Comparison of ENCODE assay signal across 12 cellular contexts in the genomic region with DNA sequence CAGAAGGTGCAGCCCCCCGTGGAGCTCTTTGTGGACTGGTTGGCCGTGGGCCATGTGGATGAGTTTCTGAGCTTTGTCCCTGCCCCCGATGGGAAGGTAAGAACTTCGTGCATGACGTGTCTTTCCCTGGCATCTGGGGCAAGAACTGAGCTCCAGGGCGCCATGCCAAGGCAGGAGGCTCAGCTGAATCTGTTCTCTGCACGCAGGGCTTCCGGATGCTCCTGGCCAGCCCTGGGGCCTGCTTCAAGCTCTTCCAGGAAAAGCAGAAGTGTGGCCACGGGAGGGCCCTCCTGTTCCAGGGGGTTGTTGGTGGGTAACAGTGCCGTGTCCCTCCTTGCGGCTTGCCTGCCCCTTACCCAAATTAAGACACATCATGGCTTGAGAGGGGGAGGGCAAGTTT. TPM values are rescaled to one million over a fixed set of nuclear protein-coding genes. Genes with fewer than 3 reads are reported as not detected.
DNase-seq lines count a peak whose midpoint lies in the region; ATAC-seq, FAIRE-seq and TF ChIP-seq lines count a peak whose summit lies in the region.
"Had no signal": no experiment of that assay in that cellular context is flagged by ENCODE, and none has a peak within 500 bp of the region (broad histone marks: within the 10 kb centered on the region; RNA-seq: fewer than 3 reads in every experiment).

No MANE protein-coding gene starts in this region.

- H3K27me3 Mint-ChIP-seq in astrocyte (ENCODE audit: low read depth, unreplicated experiment) (peaks cover 25% of the 10 kb centered on the region), WTC11 (ENCODE audit: low read depth) (no peaks in the 10 kb centered on the region)
- H3K27me3 Mint-ChIP-seq in naive thymus-derived CD4-positive, alpha-beta T cell = peaks cover 0 to 27% (median 7%) of the 10 kb centered on the region in 5 donors

- CTCF ChIA-PET in naive thymus-derived CD4-positive, alpha-beta T cell (lab: Charles Lee) = no interaction called here
- CTCF ChIA-PET in WTC11 (lab: Charles Lee) = interaction anchor here (0.6 to 1.6 kb wide), 6 partner anchors 59 to 176 kb away, joined by 3 to 9 read pairs (median 3); no protein-coding TSS in a partner anchor

- TF ChIP-seq CTCF in astrocyte (IDR thresholded peaks at IDR 0.05; ENCODE audit: insufficient read depth, low read depth, low read length) = no peak
- TF ChIP-seq CTCF in esophagus squamous epithelium (IDR thresholded peaks at IDR 0.05) = no peak
- TF ChIP-seq CTCF in WTC11 (IDR thresholded peaks at IDR 0.05) = no peak

- peak; percentile 60 for ATAC-seq in naive thymus-derived CD4-positive, alpha-beta T cell
- no peak for ATAC-seq in HG03159 (IDR thresholded peaks at IDR 0.05; ENCODE audit: unreplicated experiment)
- ATAC-seq in WTC11 = no peak

- H3K4me2 ChIP-seq in astrocyte (ENCODE audit: low read length) = no peak overlapping the region

- H2AFZ ChIP-seq in astrocyte (ENCODE audit: low read depth, low read length) = peak overlapping the region; percentile 41

- H3K27ac Mint-ChIP-seq in astrocyte (ENCODE audit: unreplicated experiment) = no peak overlapping the region
- no peak overlapping the region for H3K27ac Mint-ChIP-seq in naive thymus-derived CD4-positive, alpha-beta T cell
- H3K27ac Mint-ChIP-seq in WTC11 = no peak overlapping the region

- H3K36me3 ChIP-seq in astrocyte (ENCODE audit: insufficient read depth, low read length) = no peaks in the 10 kb centered on the region
- H3K36me3 ChIP-seq in naive thymus-derived CD4-positive, alpha-beta T cell (ENCODE audit: control insufficient read depth in 2 of 3, insufficient read depth in 3 of 3, low read length in 3 of 3) = no peaks in the 10 kb centered on the region
- H3K36me3 ChIP-seq in esophagus squamous epithelium = no peaks in the 10 kb centered on the region
- H3K36me3 ChIP-seq: right lobe of liver had no signal

- FAIRE-seq in astrocyte (lab: Jason Lieb, UNC) = no peak
- FAIRE-seq: endometrium had no signal

- H3K4me3 Mint-ChIP-seq in astrocyte (ENCODE audit: unreplicated experiment) (no peak overlapping the region), WTC11 (no peak overlapping the region)
- H3K4me3 Mint-ChIP-seq in naive thymus-derived CD4-positive, alpha-beta T cell = no peak overlapping the region

- H3K9ac ChIP-seq in astrocyte (ENCODE audit: low read length) = no peak overlapping the region

- DNase-seq in GF-D8 (lab: John Stamatoyannopoulos, UW) (peak; percentile 82), NCI-H226 (peak; percentile 94), astrocyte (ENCODE audit: low read depth) (peak; percentile 70), esophagus squamous epithelium (lab: John Stamatoyannopoulos, UW) (no peak), WTC11 (ENCODE audit: low spot score) (no peak)
- no peak for DNase-seq in naive thymus-derived CD4-positive, alpha-beta T cell
- no peak for DNase-seq in activated naive CD4-positive, alpha-beta T cell treated with Interleukin-2 at 50 U/mL for 16 hours
- DNase-seq: activated naive CD4-positive, alpha-beta T cell; NCI-H2107 had no signal

- H3K4me3 ChIP-seq in astrocyte (ENCODE audit: insufficient read depth, low read depth, low read length) (no peak overlapping the region), esophagus squamous epithelium (no peak overlapping the region)
- H3K4me3 ChIP-seq in naive thymus-derived CD4-positive, alpha-beta T cell (ENCODE audit: low read length) = no peak overlapping the region
- H3K4me3 ChIP-seq: right lobe of liver had no signal

- intact Hi-C loops in naive thymus-derived CD4-positive, alpha-beta T cell (cut with micrococcal nuclease) = no loop called here
- intact Hi-C loops in esophagus squamous epithelium (cut with DNase I) = no loop called here

- H3K4me1 ChIP-seq in astrocyte (ENCODE audit: insufficient read depth, low read length) (peaks cover 4% of the 10 kb centered on the region), esophagus squamous epithelium (peaks cover 2 to 37% (median 6%) of the 10 kb centered on the region in 3 donors)
- H3K4me1 ChIP-seq in naive thymus-derived CD4-positive, alpha-beta T cell (ENCODE audit: control insufficient read depth in 2 of 2, insufficient read depth in 2 of 2, low read length in 2 of 2) = no peaks in the 10 kb centered on the region
- H3K4me1 ChIP-seq: right lobe of liver had no signal

- H3K9me3 Mint-ChIP-seq in astrocyte (ENCODE audit: unreplicated experiment) (no peaks in the 10 kb centered on the region), WTC11 (no peaks in the 10 kb centered on the region)
- H3K9me3 Mint-ChIP-seq in naive thymus-derived CD4-positive, alpha-beta T cell = no peaks in the 10 kb centered on the region

- H3K4me1 Mint-ChIP-seq in astrocyte (ENCODE audit: low read depth, unreplicated experiment) (no peaks in the 10 kb centered on the region), WTC11 (no peaks in the 10 kb centered on the region)
- no peaks in the 10 kb centered on the region for H3K4me1 Mint-ChIP-seq in naive thymus-derived CD4-positive, alpha-beta T cell

- POLR2A ChIA-PET in naive thymus-derived CD4-positive, alpha-beta T cell (lab: Charles Lee) = no interaction called here
- POLR2A ChIA-PET in WTC11 (lab: Charles Lee) = no interaction called here

- WGBS in esophagus squamous epithelium, 2 donors = 2 to 25% methylated on average over 2 to 10 of the region's 11 CpGs

- H3K27me3 ChIP-seq in astrocyte (ENCODE audit: insufficient read depth, low read length) (no peaks in the 10 kb centered on the region), esophagus squamous epithelium (peaks cover 0 to 66% (median 0%) of the 10 kb centered on the region in 4 donors)
- no peaks in the 10 kb centered on the region for H3K27me3 ChIP-seq in naive thymus-derived CD4-positive, alpha-beta T cell (ENCODE audit: control insufficient read depth in 2 of 2, insufficient read depth in 2 of 2, low read length in 2 of 2)
- H3K27me3 ChIP-seq: right lobe of liver had no signal

- no peaks in the 10 kb centered on the region for H3K9me3 ChIP-seq in astrocyte (ENCODE audit: insufficient read depth, low read depth, low read length)
- no peaks in the 10 kb centered on the region for H3K9me3 ChIP-seq in naive thymus-derived CD4-positive, alpha-beta T cell (ENCODE audit: control insufficient read depth in 2 of 3, low read length in 3 of 3)
- H3K9me3 ChIP-seq in esophagus squamous epithelium = no peaks in the 10 kb centered on the region
- H3K9me3 ChIP-seq: right lobe of liver had no signal

- H3K27ac ChIP-seq in astrocyte (ENCODE audit: low read depth, low read length) = no peak overlapping the region
- no peak overlapping the region for H3K27ac ChIP-seq in naive thymus-derived CD4-positive, alpha-beta T cell (ENCODE audit: low read depth, low read length)
- no peak overlapping the region for H3K27ac ChIP-seq in esophagus squamous epithelium
- H3K27ac ChIP-seq: right lobe of liver had no signal

- H4K20me1 ChIP-seq in astrocyte (ENCODE audit: insufficient read depth, low read length) = no peaks in the 10 kb centered on the region

- H3K36me3 Mint-ChIP-seq in astrocyte (ENCODE audit: low read depth, unreplicated experiment) (no peaks in the 10 kb centered on the region), WTC11 (no peaks in the 10 kb centered on the region)
- no peaks in the 10 kb centered on the region for H3K36me3 Mint-ChIP-seq in naive thymus-derived CD4-positive, alpha-beta T cell

- no peaks in the 10 kb centered on the region for H3K79me2 ChIP-seq in astrocyte (ENCODE audit: insufficient read depth, low read length)

- TF ChIP-seq POLR2A in esophagus squamous epithelium (IDR thresholded peaks at IDR 0.05) = no peak

TF ChIP-seq in WTC11, 78 proteins besides CTCF, POLR2A, EP300 and RAD21 (continues in another document):
- TF ChIP-seq MYBL2 (CRISPR knock-in tag; IDR thresholded peaks at IDR 0.05) = no peak
- no peak for TF ChIP-seq SP1 (CRISPR knock-in tag; conservative IDR thresholded peaks at IDR 0.05)
- TF ChIP-seq, protein P1, sequence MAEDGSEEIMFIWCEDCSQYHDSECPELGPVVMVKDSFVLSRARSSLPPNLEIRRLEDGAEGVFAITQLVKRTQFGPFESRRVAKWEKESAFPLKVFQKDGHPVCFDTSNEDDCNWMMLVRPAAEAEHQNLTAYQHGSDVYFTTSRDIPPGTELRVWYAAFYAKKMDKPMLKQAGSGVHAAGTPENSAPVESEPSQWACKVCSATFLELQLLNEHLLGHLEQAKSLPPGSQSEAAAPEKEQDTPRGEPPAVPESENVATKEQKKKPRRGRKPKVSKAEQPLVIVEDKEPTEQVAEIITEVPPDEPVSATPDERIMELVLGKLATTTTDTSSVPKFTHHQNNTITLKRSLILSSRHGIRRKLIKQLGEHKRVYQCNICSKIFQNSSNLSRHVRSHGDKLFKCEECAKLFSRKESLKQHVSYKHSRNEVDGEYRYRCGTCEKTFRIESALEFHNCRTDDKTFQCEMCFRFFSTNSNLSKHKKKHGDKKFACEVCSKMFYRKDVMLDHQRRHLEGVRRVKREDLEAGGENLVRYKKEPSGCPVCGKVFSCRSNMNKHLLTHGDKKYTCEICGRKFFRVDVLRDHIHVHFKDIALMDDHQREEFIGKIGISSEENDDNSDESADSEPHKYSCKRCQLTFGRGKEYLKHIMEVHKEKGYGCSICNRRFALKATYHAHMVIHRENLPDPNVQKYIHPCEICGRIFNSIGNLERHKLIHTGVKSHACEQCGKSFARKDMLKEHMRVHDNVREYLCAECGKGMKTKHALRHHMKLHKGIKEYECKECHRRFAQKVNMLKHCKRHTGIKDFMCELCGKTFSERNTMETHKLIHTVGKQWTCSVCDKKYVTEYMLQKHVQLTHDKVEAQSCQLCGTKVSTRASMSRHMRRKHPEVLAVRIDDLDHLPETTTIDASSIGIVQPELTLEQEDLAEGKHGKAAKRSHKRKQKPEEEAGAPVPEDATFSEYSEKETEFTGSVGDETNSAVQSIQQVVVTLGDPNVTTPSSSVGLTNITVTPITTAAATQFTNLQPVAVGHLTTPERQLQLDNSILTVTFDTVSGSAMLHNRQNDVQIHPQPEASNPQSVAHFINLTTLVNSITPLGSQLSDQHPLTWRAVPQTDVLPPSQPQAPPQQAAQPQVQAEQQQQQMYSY (CRISPR knock-in tag; IDR thresholded peaks at IDR 0.05) = no peak

RNA-seq across cellular contexts. Expression of gene PADI3, which starts 27.7 kb away (rescaled TPM):
- total RNA-seq in astrocyte (0.09 TPM in 1 of 2 replicates, not detected in the other), esophagus squamous epithelium (1 to 10 TPM in 3 of 4 donors, under 1 TPM in 1; 0.64 to 9.9 (median 2.3) TPM), WTC11 (2021) (0.61 to 2.0 TPM (median 1.9 TPM) in 3 replicates)
- total RNA-seq in naive thymus-derived CD4-positive, alpha-beta T cell = not detected
- not detected for polyA plus RNA-seq in naive thymus-derived CD4-positive, alpha-beta T cell
- total RNA-seq: right lobe of liver had no signal

RNA-seq across cellular contexts. Expression of gene PADI4, which starts 31.4 kb away (rescaled TPM):
- not detected in 2 replicates for total RNA-seq in astrocyte
- total RNA-seq in naive thymus-derived CD4-positive, alpha-beta T cell = 10 to 100 TPM in 1 of 5 experiments, 1 to 10 TPM in 3, under 1 TPM in 1; 0.12 to 20.5 (median 1.4) TPM
- polyA plus RNA-seq in naive thymus-derived CD4-positive, alpha-beta T cell = 1 to 10 TPM; 2.4 to 3.6 TPM
- total RNA-seq in esophagus squamous epithelium = not detected
- total RNA-seq in WTC11 (2021) = 0.26 to 0.39 TPM (median 0.27 TPM) in 3 replicates

Comparison
In these comparisons a context has a peak if more than half of its experiments do, and no peak if none do; other contexts are left out.
1. DNase-seq: peak in GF-D8 (single experiment), NCI-H226 (single experiment) and astrocyte (single experiment); none in naive thymus-derived CD4-positive, alpha-beta T cell (0 of 9), activated naive CD4-positive, alpha-beta T cell treated with Interleukin-2 at 50 U/mL for 16 hours (single experiment), esophagus squamous epithelium (single experiment) and WTC11 (single experiment).